In genomic region chr3:185655426-185656320, GRCh38 we compare ENCODE assay signal across 20 cellular contexts.
DNase-seq lines count a peak whose midpoint lies in the region; TF ChIP-seq lines count a peak whose summit lies in the region.
"Had no signal": no experiment of that assay in that cellular context is flagged by ENCODE, and none has a peak within 500 bp of the region (broad histone marks: within the 10 kb centered on the region; RNA-seq: fewer than 3 reads in every experiment).

No MANE protein-coding gene starts in this region.

- peak overlapping the region; percentile 91 to 99 (median 94) for H3K27ac ChIP-seq in adrenal gland
- peak overlapping the region; percentile 83 for H3K27ac ChIP-seq in osteoblast (ENCODE audit: low read depth, low read length)
- peak overlapping the region; percentile 72 to 99 (median 94) for H3K27ac ChIP-seq in tibial nerve
- H3K27ac ChIP-seq: SK-N-MC had no signal

- H3K9me3 ChIP-seq in adrenal gland (replicated peaks in 1 of 3) (no peaks in the 10 kb centered on the region), osteoblast (ENCODE audit: low read depth, low read length) (no peaks in the 10 kb centered on the region), tibial nerve (no peaks in the 10 kb centered on the region)

- peak overlapping the region; percentile 18 for H3K27ac Mint-ChIP-seq in endothelial cell (ENCODE audit: unreplicated experiment)
- H3K27ac Mint-ChIP-seq: IgD-negative memory B cell; stimulated activated naive CD8-positive, alpha-beta T cell treated with anti-CD3 and anti-CD28 coated beads, Interleukin-15, Interleukin-2, amounts not matched to agents 100 ng/mL and 50 ng/mL, for 24 hours had no signal

- H3K4me1 Mint-ChIP-seq in endothelial cell (ENCODE audit: unreplicated experiment), result peaks cover 6% of the 10 kb centered on the region

- no peak overlapping the region for H2AFZ ChIP-seq in osteoblast (ENCODE audit: low read length)

- no peak for TF ChIP-seq EP300 in tibial nerve (IDR thresholded peaks at IDR 0.05)

- H3K4me3 Mint-ChIP-seq in endothelial cell (ENCODE audit: unreplicated experiment), result no peak overlapping the region
- H3K4me3 Mint-ChIP-seq: brain; CD14-positive monocyte; H9; IgD-negative memory B cell; neural crest cell; stimulated activated naive CD8-positive, alpha-beta T cell treated with anti-CD3 and anti-CD28 coated beads, Interleukin-15, Interleukin-2, amounts not matched to agents 100 ng/mL and 50 ng/mL, for 24 hours had no signal

- peak; percentile 74 to 88 (median 80) for DNase-seq in adrenal gland
- no peak for DNase-seq in endothelial cell (ENCODE audit: low spot score)
- DNase-seq in osteoblast (ENCODE audit: insufficient read length, low spot score, missing footprints), result no peak
- DNase-seq in tibial nerve (ENCODE audit: low spot score in 2 of 2), result no peak
- DNase-seq in mesenteric fat pad (ENCODE audit: low spot score), result no peak
- DNase-seq in ecto neural progenitor cell (ENCODE audit: low spot score), result no peak
- DNase-seq in Kasumi-1 (lab: John Stamatoyannopoulos, UW), result no peak
- DNase-seq: activated gamma-delta T cell, DMS79, glutamatergic neuron, H9, left colon, NCI-H1092, small intestine had no signal

- no peak for TF ChIP-seq CTCF in adrenal gland (IDR thresholded peaks at IDR 0.05)
- no peak for TF ChIP-seq CTCF in endothelial cell (IDR thresholded peaks at IDR 0.05; ENCODE audit: unreplicated experiment)
- no peak for TF ChIP-seq CTCF in osteoblast (IDR thresholded peaks at IDR 0.05; ENCODE audit: extremely low read depth, low read depth, low read length)
- TF ChIP-seq CTCF in tibial nerve (IDR thresholded peaks at IDR 0.05), result no peak

- peaks cover 64% of the 10 kb centered on the region for H3K36me3 Mint-ChIP-seq in endothelial cell (ENCODE audit: low read depth, unreplicated experiment)
- H3K36me3 Mint-ChIP-seq: IgD-negative memory B cell had no signal

- intact Hi-C loops in adrenal gland (cut with DNase I), result no loop called here

- peaks cover 4% of the 10 kb centered on the region for H3K79me2 ChIP-seq in osteoblast (ENCODE audit: insufficient read depth, low read length)

- no peaks in the 10 kb centered on the region for H3K9me3 Mint-ChIP-seq in endothelial cell (ENCODE audit: unreplicated experiment)
- H3K9me3 Mint-ChIP-seq: brain; H9; IgD-negative memory B cell; neural crest cell; stimulated activated naive CD8-positive, alpha-beta T cell treated with anti-CD3 and anti-CD28 coated beads, Interleukin-15, Interleukin-2, amounts not matched to agents 100 ng/mL and 50 ng/mL, for 24 hours had no signal

- 60 to 86% (median 67%) methylated on average over 3 to 12 of the region's 12 CpGs for WGBS in adrenal gland, 4 donors
- 75 to 81% methylated on average over 12 of the region's 12 CpGs for WGBS in tibial nerve, 2 donors

- H3K36me3 ChIP-seq in adrenal gland (replicated peaks in 1 of 2) (no peaks in the 10 kb centered on the region), osteoblast (ENCODE audit: insufficient read depth, low read length) (peaks cover 55% of the 10 kb centered on the region), tibial nerve (peaks cover 0 to 16% (median 0%) of the 10 kb centered on the region in 3 donors)

- TF ChIP-seq POLR2A in adrenal gland (IDR thresholded peaks at IDR 0.05) (peak in 1 of 2 donors; percentile 9), tibial nerve (IDR thresholded peaks at IDR 0.05) (no peak)

- peaks cover 8% of the 10 kb centered on the region for H4K20me1 ChIP-seq in osteoblast (ENCODE audit: insufficient read depth, low read length)

- no peaks in the 10 kb centered on the region for H3K27me3 ChIP-seq in adrenal gland
- H3K27me3 ChIP-seq in osteoblast (ENCODE audit: insufficient read depth, low read length), result no peaks in the 10 kb centered on the region
- no peaks in the 10 kb centered on the region for H3K27me3 ChIP-seq in tibial nerve

- peak overlapping the region; percentile 23 for H3K4me2 ChIP-seq in osteoblast (ENCODE audit: insufficient read depth, low read length)

- H3K4me1 ChIP-seq in adrenal gland (replicated peaks in 1 of 2) (peaks cover 40 to 58% of the 10 kb centered on the region in 2 donors), osteoblast (ENCODE audit: insufficient read depth, low read length) (peaks cover 51% of the 10 kb centered on the region), tibial nerve (peaks cover 5 to 69% (median 47%) of the 10 kb centered on the region in 4 donors)

- H3K4me3 ChIP-seq in adrenal gland (no peak overlapping the region), osteoblast (ENCODE audit: insufficient read depth, low read length) (no peak overlapping the region), tibial nerve (no peak overlapping the region)
- H3K4me3 ChIP-seq: SK-N-MC had no signal

- H3K27me3 Mint-ChIP-seq in endothelial cell (ENCODE audit: unreplicated experiment), result peaks cover 18% of the 10 kb centered on the region
- H3K27me3 Mint-ChIP-seq: stimulated activated naive CD8-positive, alpha-beta T cell treated with anti-CD3 and anti-CD28 coated beads, Interleukin-15, Interleukin-2, amounts not matched to agents 100 ng/mL and 50 ng/mL, for 24 hours had no signal

Comparison
In these comparisons a context has a peak if more than half of its experiments do, and no peak if none do; other contexts are left out.
1. DNase-seq: peak in adrenal gland (7 of 7); none in endothelial cell (single experiment), osteoblast (single experiment), tibial nerve (0 of 2), mesenteric fat pad (single experiment), ecto neural progenitor cell (single experiment) and Kasumi-1 (0 of 2).
2. Peak in every context shown above with its lines, with median percentiles within 50 percentile points of each other: H3K27ac ChIP-seq.